ENCODE assay signal across 8 cellular contexts in the genomic region with DNA sequence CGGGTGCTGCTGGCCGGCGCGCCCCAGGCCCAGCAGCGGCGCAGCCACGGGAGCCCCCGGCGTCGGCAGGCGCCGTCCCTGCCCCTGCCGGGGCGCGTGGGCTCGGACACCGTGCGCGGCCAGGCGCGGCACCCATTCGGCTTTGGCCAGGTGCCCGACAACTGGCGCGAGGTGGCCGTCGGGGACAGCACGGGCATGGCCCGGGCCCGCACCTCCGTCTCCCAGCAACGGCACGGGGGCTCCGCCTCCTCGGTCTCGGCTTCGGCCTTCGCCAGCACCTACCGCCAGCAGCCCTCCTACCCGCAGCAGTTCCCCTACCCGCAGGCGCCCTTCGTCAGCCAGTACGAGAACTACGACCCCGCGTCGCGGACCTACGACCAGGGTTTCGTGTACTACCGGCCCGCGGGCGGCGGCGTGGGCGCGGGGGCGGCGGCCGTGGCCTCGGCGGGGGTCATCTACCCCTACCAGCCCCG. TPM values are rescaled to one million over a fixed set of nuclear protein-coding genes. Genes with fewer than 3 reads are reported as not detected.
DNase-seq lines count a peak whose midpoint lies in the region; ATAC-seq and TF ChIP-seq lines count a peak whose summit lies in the region.

No MANE protein-coding gene starts in this region.

- peak in 2 of 5 donors; percentile 53 to 65 for DNase-seq in CD4-positive, alpha-beta memory T cell
- DNase-seq in NB4 (ENCODE audit: low read depth) = peak; percentile 57
- peak; percentile 47 for DNase-seq in activated CD8-positive, alpha-beta memory T cell treated with anti-CD3 and anti-CD28 coated beads, Interleukin-2, amount 50 U/mL, for 4 hours
- no peak for DNase-seq in fibroblast of mammary gland (ENCODE audit: low read depth)
- peak; percentile 41 for DNase-seq in neural crest cell (ENCODE audit: low read depth, low spot score)
- DNase-seq in vagina (ENCODE audit: extremely low spot score in 2 of 2) = no peak
- DNase-seq in inferior parietal cortex (ENCODE audit: extremely low spot score) = no peak

- H3K9me3 Mint-ChIP-seq in CD4-positive, alpha-beta memory T cell = peaks cover 0 to 3% (median 0%) of the 10 kb centered on the region in 8 donors
- no peaks in the 10 kb centered on the region for H3K9me3 Mint-ChIP-seq in neural crest cell

- peak overlapping the region in 2 of 7 donors; percentile 52 to 68 for H3K27ac Mint-ChIP-seq in CD4-positive, alpha-beta memory T cell
- no peak overlapping the region for H3K27ac Mint-ChIP-seq in neural crest cell (ENCODE audit: unreplicated experiment)

- H3K27me3 Mint-ChIP-seq in CD4-positive, alpha-beta memory T cell = no peaks in the 10 kb centered on the region
- peaks cover 23% of the 10 kb centered on the region for H3K27me3 Mint-ChIP-seq in neural crest cell (ENCODE audit: low read depth)

- intact Hi-C loops in CD4-positive, alpha-beta memory T cell (cut with micrococcal nuclease) = loop anchor here (2.0 kb wide), 2 partner anchors 38 to 66 kb away; partner anchors contain the start of gene STOML1
- intact Hi-C loops in vagina (cut with DNase I) = no loop called here

- peak overlapping the region in 6 of 8 donors; percentile 52 to 80 (median 63) for H3K4me3 Mint-ChIP-seq in CD4-positive, alpha-beta memory T cell
- H3K4me3 Mint-ChIP-seq in neural crest cell = no peak overlapping the region

- no peaks in the 10 kb centered on the region for H3K36me3 Mint-ChIP-seq in CD4-positive, alpha-beta memory T cell
- H3K36me3 Mint-ChIP-seq in neural crest cell (ENCODE audit: low read depth) = no peaks in the 10 kb centered on the region

- H3K9me3 ChIP-seq in CD4-positive, alpha-beta memory T cell (ENCODE audit: control insufficient read depth in 1 of 2, low read length in 2 of 2) = no peaks in the 10 kb centered on the region
- H3K9me3 ChIP-seq in vagina = no peaks in the 10 kb centered on the region

- no peaks in the 10 kb centered on the region for H3K36me3 ChIP-seq in CD4-positive, alpha-beta memory T cell (ENCODE audit: insufficient read depth, low read length)
- H3K36me3 ChIP-seq in vagina = no peaks in the 10 kb centered on the region

- POLR2A ChIA-PET in CD4-positive, alpha-beta memory T cell (lab: Charles Lee; ENCODE audit: partially characterized antibody) = interaction anchor here (0.6 to 2.0 kb wide), 10 partner anchors 9 to 425 kb away, joined by 3 to 12 read pairs (median 6); no protein-coding TSS in a partner anchor

- TF ChIP-seq POLR2A in NB4 (IDR thresholded peaks at IDR 0.05; ENCODE audit: extremely low read depth, insufficient read length) (no peak), vagina (IDR thresholded peaks at IDR 0.05) (no peak)

- H3K27ac ChIP-seq in CD4-positive, alpha-beta memory T cell (ENCODE audit: low read depth, low read length) = peak overlapping the region; percentile 77
- H3K27ac ChIP-seq in vagina = peak overlapping the region; percentile 87

- CTCF ChIA-PET in CD4-positive, alpha-beta memory T cell (lab: Charles Lee; ENCODE audit: partially characterized antibody) = interaction anchor here (1.1 to 5.7 kb wide), 21 partner anchors 10 to 122 kb away, joined by 3 to 27 read pairs (median 7); partner anchors contain the start of gene TBC1D21

- H3K4me1 ChIP-seq in CD4-positive, alpha-beta memory T cell (ENCODE audit: insufficient read depth, low read length) = peaks cover 69% of the 10 kb centered on the region
- H3K4me1 ChIP-seq in vagina = peaks cover 80% of the 10 kb centered on the region

- peak overlapping the region in 1 of 2 donors; percentile 58 for H3K4me3 ChIP-seq in CD4-positive, alpha-beta memory T cell (ENCODE audit: low read length in 2 of 2)
- H3K4me3 ChIP-seq in NB4 (ENCODE audit: low read depth, low read length) = no peak overlapping the region
- peak overlapping the region; percentile 81 for H3K4me3 ChIP-seq in fibroblast of mammary gland (ENCODE audit: control insufficient read depth, low read depth, low read length)
- H3K4me3 ChIP-seq in vagina = peak overlapping the region; percentile 72 to 75

- no peaks in the 10 kb centered on the region for H3K27me3 ChIP-seq in CD4-positive, alpha-beta memory T cell (ENCODE audit: insufficient read depth, low read length)
- H3K27me3 ChIP-seq in vagina = no peaks in the 10 kb centered on the region

- TF ChIP-seq CTCF in NB4 (IDR thresholded peaks at IDR 0.05; ENCODE audit: low read depth, low read length) (no peak), fibroblast of mammary gland (conservative IDR thresholded peaks at IDR 0.05; ENCODE audit: control insufficient read depth, insufficient read depth, low read depth, low read length) (no peak), neural crest cell (conservative IDR thresholded peaks at IDR 0.05) (no peak), vagina (IDR thresholded peaks at IDR 0.05) (no peak)

- no peak for ATAC-seq in GM19328 (IDR thresholded peaks at IDR 0.05; ENCODE audit: unreplicated experiment)

- peaks cover 30 to 67% (median 49%) of the 10 kb centered on the region in 4 donors for H3K4me1 Mint-ChIP-seq in CD4-positive, alpha-beta memory T cell
- peaks cover 46% of the 10 kb centered on the region for H3K4me1 Mint-ChIP-seq in neural crest cell

RNA-seq across cellular contexts. Expression of gene LOXL1, which starts 0.8 kb away (rescaled TPM):
- 1 to 10 TPM; 1.6 to 2.1 TPM for total RNA-seq in CD4-positive, alpha-beta memory T cell
- 10 to 100 TPM in 1 of 2 donors, 1 to 10 TPM in 1; 6.4 to 13.1 TPM for polyA plus RNA-seq in CD4-positive, alpha-beta memory T cell
- total RNA-seq in neural crest cell (17.3 and 19.9 TPM in 2 replicates), vagina (29.0 TPM)

RNA-seq across cellular contexts. Expression of gene TBC1D21, which starts 53.7 kb away (rescaled TPM):
- total RNA-seq in CD4-positive, alpha-beta memory T cell = not detected
- polyA plus RNA-seq in CD4-positive, alpha-beta memory T cell = not detected
- not detected in 2 replicates for total RNA-seq in neural crest cell
- total RNA-seq in vagina = not detected

Comparison
In these comparisons a context has a peak if more than half of its experiments do, and no peak if none do; other contexts are left out.
1. DNase-seq: peak in NB4 (single experiment), activated CD8-positive, alpha-beta memory T cell treated with anti-CD3 and anti-CD28 coated beads, Interleukin-2, amount 50 U/mL, for 4 hours (single experiment) and neural crest cell (single experiment); none in fibroblast of mammary gland (single experiment), vagina (0 of 2) and inferior parietal cortex (single experiment).